In genomic region chr22:46036558-46037408, GRCh38 we compare ENCODE assay signal across 9 cellular contexts. TPM values are rescaled to one million over a fixed set of nuclear protein-coding genes. Genes with fewer than 3 reads are reported as not detected.
DNase-seq lines count a peak whose midpoint lies in the region; ATAC-seq and TF ChIP-seq lines count a peak whose summit lies in the region.
"Had no signal": no experiment of that assay in that cellular context is flagged by ENCODE, and none has a peak within 500 bp of the region (broad histone marks: within the 10 kb centered on the region; RNA-seq: fewer than 3 reads in every experiment).

No MANE protein-coding gene starts in this region.

- peak overlapping the region; percentile 78 for H3K9ac ChIP-seq in endocrine pancreas (ENCODE audit: control insufficient read depth, insufficient read depth, low read length)

- H3K4me3 Mint-ChIP-seq in naive thymus-derived CD4-positive, alpha-beta T cell, result peak overlapping the region; percentile 76 to 92 (median 84)

- intact Hi-C loops in naive thymus-derived CD4-positive, alpha-beta T cell (cut with micrococcal nuclease), result loop anchor here (1.0 to 5.0 kb wide), 12 partner anchors 8 to 1539 kb away; partner anchors contain the start of genes GTSE1 (in 1 of the 2), KIAA0930 (in 1 of the 2) and RTL6 (in 1 of the 2)
- intact Hi-C loops in uterus (cut with DNase I; ENCODE audit: low total_unique reads), result no loop called here

- peak; percentile 40 for TF ChIP-seq CTCF in GM12865 (IDR thresholded peaks at IDR 0.05; ENCODE audit: insufficient read depth, low read depth, low read length, missing control alignments)
- peak in 1 of 4 experiments; percentile 4 for TF ChIP-seq CTCF in uterus (IDR thresholded peaks at IDR 0.05)

- H3K27ac Mint-ChIP-seq in naive thymus-derived CD4-positive, alpha-beta T cell, result peak overlapping the region; percentile 87 to 97 (median 95)

- H3K4me1 ChIP-seq in endocrine pancreas (ENCODE audit: control insufficient read depth, insufficient read depth, low read length), result no peaks in the 10 kb centered on the region
- H3K4me1 ChIP-seq in naive thymus-derived CD4-positive, alpha-beta T cell (ENCODE audit: control insufficient read depth in 2 of 2, insufficient read depth in 2 of 2, low read length in 2 of 2), result peaks cover 17 to 18% of the 10 kb centered on the region in 2 donors
- H3K4me1 ChIP-seq in uterus, result no peaks in the 10 kb centered on the region

- no peaks in the 10 kb centered on the region for H3K36me3 Mint-ChIP-seq in naive thymus-derived CD4-positive, alpha-beta T cell

- H3K36me3 ChIP-seq in endocrine pancreas (ENCODE audit: control insufficient read depth, insufficient read depth, low read length) (no peaks in the 10 kb centered on the region), uterus (no peaks in the 10 kb centered on the region)
- H3K36me3 ChIP-seq in naive thymus-derived CD4-positive, alpha-beta T cell (ENCODE audit: control insufficient read depth in 2 of 3, insufficient read depth in 3 of 3, low read length in 3 of 3), result no peaks in the 10 kb centered on the region

- peak in 1 of 2 donors; percentile 15 for TF ChIP-seq POLR2A in uterus (IDR thresholded peaks at IDR 0.05)

- H3K9me3 Mint-ChIP-seq in naive thymus-derived CD4-positive, alpha-beta T cell, result no peaks in the 10 kb centered on the region

- peaks cover 5 to 36% (median 26%) of the 10 kb centered on the region in 7 donors for H3K4me1 Mint-ChIP-seq in naive thymus-derived CD4-positive, alpha-beta T cell

- H3K27me3 Mint-ChIP-seq in naive thymus-derived CD4-positive, alpha-beta T cell, result no peaks in the 10 kb centered on the region

- ATAC-seq in naive thymus-derived CD4-positive, alpha-beta T cell, result peak; percentile 33
- ATAC-seq in HG02588 (IDR thresholded peaks at IDR 0.05; ENCODE audit: unreplicated experiment), result no peak
- ATAC-seq in GM19328 (IDR thresholded peaks at IDR 0.05; ENCODE audit: unreplicated experiment), result no peak

- DNase-seq in GM12865 (ENCODE audit: low read depth) (peak; percentile 70), LHCN-M2 (ENCODE audit: low read depth) (peak; percentile 42), uterus (peak; percentile 37 to 47)
- peak; percentile 57 for DNase-seq in activated CD4-positive, alpha-beta T cell treated with anti-CD3 and anti-CD28 coated beads for 48 hours
- peak in 7 of 9 donors; percentile 69 to 81 (median 79) for DNase-seq in naive thymus-derived CD4-positive, alpha-beta T cell

- CTCF ChIA-PET in naive thymus-derived CD4-positive, alpha-beta T cell (lab: Charles Lee), result interaction anchor here (0.7 to 6.1 kb wide), 15 partner anchors 10 to 81 kb away, joined by 3 to 76 read pairs (median 5); no protein-coding TSS in a partner anchor

- H3K9me3 ChIP-seq in endocrine pancreas (ENCODE audit: control insufficient read depth, low read length), result no peaks in the 10 kb centered on the region
- no peaks in the 10 kb centered on the region for H3K9me3 ChIP-seq in naive thymus-derived CD4-positive, alpha-beta T cell (ENCODE audit: control insufficient read depth in 2 of 3, low read length in 3 of 3)
- H3K9me3 ChIP-seq in uterus, result no peaks in the 10 kb centered on the region

- H3K27ac ChIP-seq in naive thymus-derived CD4-positive, alpha-beta T cell (ENCODE audit: low read depth, low read length), result peak overlapping the region; percentile 98
- peak overlapping the region; percentile 90 to 93 for H3K27ac ChIP-seq in uterus

- H3K27me3 ChIP-seq in endocrine pancreas (ENCODE audit: control insufficient read depth, insufficient read depth, low read length), result no peaks in the 10 kb centered on the region
- no peaks in the 10 kb centered on the region for H3K27me3 ChIP-seq in naive thymus-derived CD4-positive, alpha-beta T cell (ENCODE audit: control insufficient read depth in 2 of 2, insufficient read depth in 2 of 2, low read length in 2 of 2)
- H3K27me3 ChIP-seq in uterus, result no peaks in the 10 kb centered on the region

- H3K4me3 ChIP-seq in GM12865 (ENCODE audit: low read depth, low read length), result peak overlapping the region; percentile 64
- H3K4me3 ChIP-seq in endocrine pancreas (ENCODE audit: control insufficient read depth, insufficient read depth, low read length), result peak overlapping the region; percentile 8
- peak overlapping the region; percentile 91 for H3K4me3 ChIP-seq in naive thymus-derived CD4-positive, alpha-beta T cell (ENCODE audit: low read length)
- H3K4me3 ChIP-seq in uterus, result peak overlapping the region; percentile 60 to 82

- POLR2A ChIA-PET in naive thymus-derived CD4-positive, alpha-beta T cell (lab: Charles Lee), result interaction anchor here (0.7 to 4.4 kb wide), 26 partner anchors 9 to 873 kb away, joined by 3 to 104 read pairs (median 4); partner anchors contain the start of genes ATXN10, NUP50, PPARA and TRMU

RNA-seq across cellular contexts. Expression of gene WNT7B, which starts 59.8 kb away (rescaled TPM):
- total RNA-seq in LHCN-M2 (2014; rRNA removed), result 0.13 TPM in 1 of 2 replicates, not detected in the other
- polyA plus RNA-seq in LHCN-M2 (2012), result 0.02 TPM
- total RNA-seq in naive thymus-derived CD4-positive, alpha-beta T cell, result not detected
- polyA plus RNA-seq in naive thymus-derived CD4-positive, alpha-beta T cell, result not detected
- under 1 TPM in 1 of 4 donors, not detected in 3; 0.41 TPM for total RNA-seq in uterus
- total RNA-seq: dermis microvascular lymphatic vessel endothelial cell had no signal

Comparison
In these comparisons a context has a peak if more than half of its experiments do, and no peak if none do; other contexts are left out.
1. H3K4me3 ChIP-seq: peak in every context shown above with its lines; median percentile 91 in naive thymus-derived CD4-positive, alpha-beta T cell; 71 in uterus; 64 in GM12865; 8 in endocrine pancreas.